Comparison of ENCODE assay signal across 3 cellular contexts in the genomic region with DNA sequence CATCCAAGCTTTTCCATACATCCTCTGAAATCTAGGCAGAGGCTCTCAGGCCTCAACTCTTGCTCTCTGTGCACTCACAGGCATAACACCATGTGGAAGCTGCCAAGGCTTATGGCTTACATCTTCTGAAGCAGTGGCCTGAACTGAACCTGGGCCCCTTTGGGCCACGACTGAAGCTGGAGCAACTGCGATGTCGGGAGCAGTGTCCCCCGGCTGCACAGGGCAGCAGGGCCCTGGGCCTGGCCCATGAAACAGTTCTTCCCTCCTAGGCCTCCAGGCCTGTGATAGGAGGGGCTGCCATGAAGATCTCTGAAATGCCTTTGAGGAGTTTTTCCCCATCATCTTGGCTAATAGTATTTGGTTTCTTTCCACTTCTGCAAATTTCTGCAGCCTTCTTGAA.
"Had no signal": no experiment of that assay in that cellular context is flagged by ENCODE, and none has a peak within 500 bp of the region (broad histone marks: within the 10 kb centered on the region; RNA-seq: fewer than 3 reads in every experiment).

No MANE protein-coding gene starts in this region.

- H3K4me3 ChIP-seq: GM12878 had no signal

- DNase-seq: GDM1, GF-D8 had no signal
